Comparison of ENCODE assay signal across 11 cellular contexts in genomic region chr4:87068591-87069021, GRCh38.
DNase-seq lines count a peak whose midpoint lies in the region; ATAC-seq, FAIRE-seq and TF ChIP-seq lines count a peak whose summit lies in the region.
"Had no signal": no experiment of that assay in that cellular context is flagged by ENCODE, and none has a peak within 500 bp of the region (broad histone marks: within the 10 kb centered on the region; RNA-seq: fewer than 3 reads in every experiment).

No MANE protein-coding gene starts in this region.

- H3K4me3 ChIP-seq in A549: no peak overlapping the region
- H3K4me3 ChIP-seq in right cardiac atrium (ENCODE audit: low read length): no peak overlapping the region

- intact Hi-C loops in right cardiac atrium (cut with DNase I): no loop called here

- H3K4me1 ChIP-seq in A549: peaks cover 25% of the 10 kb centered on the region
- H3K4me1 ChIP-seq in right cardiac atrium (ENCODE audit: control insufficient read depth, insufficient read depth, low read length): peaks cover 6% of the 10 kb centered on the region

- H3K27ac ChIP-seq in A549 (no peak overlapping the region), RWPE1 (0 out of 2 replicates have a peak overlapping the region, but pooled peaks have one; percentile 40), right cardiac atrium (ENCODE audit: low read length) (peak overlapping the region; percentile 49)

- CTCF ChIA-PET in A549 (lab: Yijun Ruan, JAX): no interaction called here
- CTCF ChIA-PET in RWPE1 (lab: Yijun Ruan, JAX): no interaction called here

- no peak for FAIRE-seq in A549 (lab: Jason Lieb, UNC)

- POLR2A ChIA-PET in A549 (lab: Yijun Ruan, JAX): no interaction called here
- POLR2A ChIA-PET in RWPE1 (lab: Yijun Ruan, JAX; ENCODE audit: low non-redundant PET): no interaction called here

- DNase-seq in A549 (ENCODE audit: low read depth in 1 of 2, low spot score in 1 of 2): no peak
- peak; percentile 70 for DNase-seq in NCI-H1105 (lab: John Stamatoyannopoulos, UW)
- no peak for DNase-seq in RWPE1 (ENCODE audit: low spot score)
- DNase-seq in right cardiac atrium: no peak
- no peak for DNase-seq in NK-92 treated with Interleukin-12 subunit alpha and Interleukin-12 subunit beta, amount 100 ng/mL, for 24 hours (lab: John Stamatoyannopoulos, UW)
- no peak for DNase-seq in activated T-cell treated with anti-CD3 and anti-CD28 coated beads for 4 hours
- DNase-seq: activated CD8-positive, alpha-beta memory T cell treated with anti-CD3 and anti-CD28 coated beads for 24 hours; cortex of kidney; OCI-M1 had no signal

- no peak for TF ChIP-seq RAD21 in A549 (conservative IDR thresholded peaks at IDR 0.05 in 1 of 2, IDR thresholded peaks at IDR 0.05 in 1 of 2)

- 71% methylated on average over 7 of the region's 7 CpGs for WGBS in A549 (ENCODE audit: missing lambda C conversion rate)
- WGBS in right cardiac atrium: 25% methylated on average over 7 of the region's 7 CpGs

- no peak overlapping the region for H3K4me2 ChIP-seq in A549

- TF ChIP-seq CTCF in A549 (IDR thresholded peaks at IDR 0.05) (no peak), RWPE1 (conservative IDR thresholded peaks at IDR 0.05; ENCODE audit: low read depth) (no peak)

- ATAC-seq in A549: peak; percentile 30 to 40; a peak in 2 of 6 replicates
- peak; percentile 67 to 82 for ATAC-seq in right cardiac atrium
- no peak for ATAC-seq in GM19452 (IDR thresholded peaks at IDR 0.05; ENCODE audit: unreplicated experiment)
- ATAC-seq in GM21528 (IDR thresholded peaks at IDR 0.05; ENCODE audit: low FRiP score, unreplicated experiment): no peak

- TF ChIP-seq POLR2A in A549 (IDR thresholded peaks at IDR 0.05; ENCODE audit: low read length): no peak

- TF ChIP-seq EP300 in A549 (IDR thresholded peaks at IDR 0.05): no peak

- H3K27me3 ChIP-seq in right cardiac atrium (ENCODE audit: control insufficient read depth, insufficient read depth): no peaks in the 10 kb centered on the region

- H3K9me3 ChIP-seq in A549 (no peaks in the 10 kb centered on the region), right cardiac atrium (ENCODE audit: control insufficient read depth, low read length) (no peaks in the 10 kb centered on the region)

TF ChIP-seq in A549, 52 proteins besides CTCF, POLR2A, EP300 and RAD21:
- no peak for TF ChIP-seq ATOH8 (CRISPR knock-in tag; IDR thresholded peaks at IDR 0.05; ENCODE audit: low read depth)
- TF ChIP-seq MAZ (IDR thresholded peaks at IDR 0.05; ENCODE audit: borderline replicate concordance, low read depth, low read length): no peak
- TF ChIP-seq PHF8 (IDR thresholded peaks at IDR 0.05; ENCODE audit: borderline replicate concordance, low read depth): no peak
- TF ChIP-seq, protein P1, sequence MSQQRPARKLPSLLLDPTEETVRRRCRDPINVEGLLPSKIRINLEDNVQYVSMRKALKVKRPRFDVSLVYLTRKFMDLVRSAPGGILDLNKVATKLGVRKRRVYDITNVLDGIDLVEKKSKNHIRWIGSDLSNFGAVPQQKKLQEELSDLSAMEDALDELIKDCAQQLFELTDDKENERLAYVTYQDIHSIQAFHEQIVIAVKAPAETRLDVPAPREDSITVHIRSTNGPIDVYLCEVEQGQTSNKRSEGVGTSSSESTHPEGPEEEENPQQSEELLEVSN (IDR thresholded peaks at IDR 0.05; ENCODE audit: borderline replicate concordance, low read depth): no peak
- TF ChIP-seq EHMT2 (IDR thresholded peaks at IDR 0.05; ENCODE audit: low read depth): no peak
- no peak for TF ChIP-seq RNF2 (IDR thresholded peaks at IDR 0.05; ENCODE audit: borderline replicate concordance, low read depth)
- TF ChIP-seq KDM5A (IDR thresholded peaks at IDR 0.05): no peak
- TF ChIP-seq NR3C1 (IDR thresholded peaks at IDR 0.05): no peak
- TF ChIP-seq ZFP36 (IDR thresholded peaks at IDR 0.05; ENCODE audit: borderline replicate concordance, partially characterized antibody): no peak
- TF ChIP-seq HEYL (CRISPR knock-in tag; IDR thresholded peaks at IDR 0.05): no peak
- TF ChIP-seq MAFK (IDR thresholded peaks at IDR 0.05; ENCODE audit: partially characterized antibody): no peak
- TF ChIP-seq CBX8 (IDR thresholded peaks at IDR 0.05): no peak
- TF ChIP-seq SREBF2 (IDR thresholded peaks at IDR 0.05): no peak
- TF ChIP-seq RFX5 (IDR thresholded peaks at IDR 0.05): no peak
- no peak for TF ChIP-seq HOXB13 (CRISPR knock-in tag; IDR thresholded peaks at IDR 0.05; ENCODE audit: low read depth)
TF ChIP-seq in A549: peak in this region for 0.

Comparison
In these comparisons a context has a peak if more than half of its experiments do, and no peak if none do; other contexts are left out.
1. ATAC-seq: peak in A549 (2 of 2) and right cardiac atrium (2 of 2); none in GM19452 (single experiment) and GM21528 (single experiment).
2. H3K27ac ChIP-seq: peak in RWPE1 (single experiment) and right cardiac atrium (single experiment); none in A549 (0 of 2).